1 cellular context compared by ENCODE assay signal in genomic region chr6:169385237-169385880, GRCh38.
A peak's percentile ranks its signal among the peaks of the same experiment; 100 is the strongest.
TF ChIP-seq lines count a peak whose summit lies in the region.

No MANE protein-coding gene starts in this region.

TF ChIP-seq in HepG2, 621 proteins besides CTCF, POLR2A, EP300 and RAD21 (continued from another document):
- TF ChIP-seq ZNF646 (CRISPR knock-in tag; IDR thresholded peaks at IDR 0.05) = 0 out of 2 replicates have a peak, but pooled peaks have one; percentile 54
- no peak for TF ChIP-seq MAFG (CRISPR knock-in tag; IDR thresholded peaks at IDR 0.05)
- TF ChIP-seq FOXP1 (IDR thresholded peaks at IDR 0.05) = peak; percentile 10; the same call in 1 of the 2 replicates
- no peak for TF ChIP-seq FOXP1 (CRISPR knock-in tag; IDR thresholded peaks at IDR 0.05)
- no peak for TF ChIP-seq DNMT1 (CRISPR knock-in tag; IDR thresholded peaks at IDR 0.05)
- TF ChIP-seq TRIM22 (IDR thresholded peaks at IDR 0.05) = 0 out of 2 replicates have a peak, but pooled peaks have one; percentile 21
